9 cellular contexts compared by ENCODE assay signal in the genomic region with DNA sequence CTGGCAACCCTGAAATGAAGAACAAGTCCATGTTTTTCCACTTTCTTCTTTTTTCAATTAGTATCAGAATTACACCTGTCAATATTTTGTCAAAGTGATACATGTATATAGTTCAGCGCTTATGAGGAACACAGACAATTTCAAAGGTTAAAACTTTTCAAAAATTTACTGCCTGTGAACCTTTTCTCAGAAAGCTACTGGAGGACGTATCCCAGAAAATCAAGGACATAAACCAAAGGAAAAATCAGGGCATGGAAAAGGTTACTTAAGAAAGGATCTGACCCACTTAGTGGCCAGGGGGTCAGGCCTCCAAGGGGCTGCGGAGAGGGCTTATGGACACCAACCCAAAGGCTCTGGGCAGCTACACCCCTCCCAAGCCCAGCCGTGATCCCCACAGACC.
"Had no signal": no experiment of that assay in that cellular context is flagged by ENCODE, and none has a peak within 500 bp of the region (broad histone marks: within the 10 kb centered on the region; RNA-seq: fewer than 3 reads in every experiment).

No MANE protein-coding gene starts in this region.

- DNase-seq: H9, HCEC 1CT, HFFc6 had no signal

- H3K4me1 Mint-ChIP-seq: GM23338, H9, IgD-negative memory B cell had no signal

- ATAC-seq: GM23338, HepG2 had no signal

- H3K4me3 ChIP-seq: GM23338 had no signal

- H3K36me3 Mint-ChIP-seq: IgD-negative memory B cell had no signal

- H3K27ac Mint-ChIP-seq: GM23338, H9, HFFc6, IgD-negative memory B cell had no signal

- H3K27ac ChIP-seq: HL-60 had no signal

- FAIRE-seq: H1, H54, HepG2 had no signal

- H3K4me3 Mint-ChIP-seq: GM23338, H9, HFFc6, IgD-negative memory B cell had no signal
